6 cellular contexts compared by ENCODE assay signal in the genomic region with DNA sequence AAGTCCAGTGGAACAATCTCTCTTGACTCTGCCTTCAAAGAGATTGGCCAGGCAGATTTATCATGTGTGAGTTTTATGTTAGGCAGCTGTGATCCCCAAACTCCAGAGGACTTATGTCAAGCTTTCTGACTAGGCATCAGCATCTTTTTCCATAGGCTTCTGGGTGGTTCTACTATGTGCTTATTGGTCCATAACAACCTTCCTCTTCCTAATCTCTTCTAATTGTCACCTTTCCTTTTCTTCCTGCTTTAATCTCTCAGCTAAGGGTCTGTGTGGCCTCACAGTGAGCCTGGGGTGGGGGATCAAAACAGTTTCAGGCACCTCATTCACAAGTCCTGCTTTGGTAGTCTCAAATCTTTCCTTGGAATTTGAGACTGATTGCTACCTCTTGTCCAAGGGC.
"Had no signal": no experiment of that assay in that cellular context is flagged by ENCODE, and none has a peak within 500 bp of the region (broad histone marks: within the 10 kb centered on the region; RNA-seq: fewer than 3 reads in every experiment).

No MANE protein-coding gene starts in this region.

- H3K9me3 ChIP-seq: HAP-1 had no signal

- H3K36me3 ChIP-seq: HAP-1 had no signal

- H3K4me2 ChIP-seq: GM23338 had no signal

- DNase-seq: HFFc6, IMR-90 had no signal

- H3K4me3 ChIP-seq: GM23338, HAP-1, K562 had no signal

- ATAC-seq: GM23338, HCT116, K562 had no signal

- H3K4me1 ChIP-seq: HAP-1 had no signal
